ENCODE assay signal across 9 cellular contexts in the genomic region with DNA sequence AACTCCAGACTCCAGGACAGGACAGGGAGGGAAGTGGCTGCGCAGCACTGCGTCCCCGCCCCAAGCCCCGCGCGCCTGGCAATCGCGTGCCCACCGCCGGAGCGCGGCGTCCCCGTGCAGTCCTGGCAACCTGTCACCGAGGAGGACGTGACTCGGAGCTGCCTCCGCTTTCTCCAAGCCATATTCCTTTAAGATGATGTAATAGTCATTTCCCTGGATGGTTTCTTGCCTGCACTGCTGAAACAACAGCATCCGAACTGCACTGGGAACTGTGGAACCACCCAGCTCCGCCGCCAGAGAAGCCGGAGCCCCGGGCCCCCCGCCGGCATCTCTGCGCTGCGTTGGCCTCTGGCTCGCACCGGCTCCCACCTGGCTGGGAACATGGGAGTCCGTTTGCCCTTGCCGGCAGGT. TPM values are rescaled to one million over a fixed set of nuclear protein-coding genes. Genes with fewer than 3 reads are reported as not detected.
DNase-seq lines count a peak whose midpoint lies in the region; TF ChIP-seq lines count a peak whose summit lies in the region.
"Had no signal": no experiment of that assay in that cellular context is flagged by ENCODE, and none has a peak within 500 bp of the region (broad histone marks: within the 10 kb centered on the region; RNA-seq: fewer than 3 reads in every experiment).

No MANE protein-coding gene starts in this region.

- H3K9me3 ChIP-seq in neuronal stem cell (replicated peaks in 1 of 2; ENCODE audit: control insufficient read depth in 2 of 2, insufficient read depth in 1 of 2, low read depth in 1 of 2, low read length in 2 of 2): no peaks in the 10 kb centered on the region

- DNase-seq in COR-L47 (lab: John Stamatoyannopoulos, UW) (peak; percentile 77), NCI-H2227 treated with DMSO at 0.1 percent for 48 hours (lab: John Stamatoyannopoulos, UW) (peak; percentile 23), epithelial cell of esophagus (ENCODE audit: low read depth) (peak; percentile 44), neuronal stem cell (ENCODE audit: low spot score) (no peak), KBM-7 (no peak), NCI-H526 treated with DMSO at 0.1 percent for 48 hours (lab: John Stamatoyannopoulos, UW) (no peak), NCI-H1930 (lab: John Stamatoyannopoulos, UW) (no peak)
- DNase-seq in stimulated activated CD4-positive, alpha-beta T cell treated with anti-CD3 and anti-CD28 coated beads, Interleukin-1b, Interleukin-23, amount 100 ng/mL, for 48 hours: no peak
- DNase-seq: SIG-M5 had no signal

- H3K23ac ChIP-seq in neuronal stem cell (ENCODE audit: low read depth, low read length, poor library complexity): no peak overlapping the region

- peak overlapping the region; percentile 77 for H2BK15ac ChIP-seq in neuronal stem cell (ENCODE audit: low read length)

- H2BK12ac ChIP-seq in neuronal stem cell (ENCODE audit: low read length): no peak overlapping the region

- no peak overlapping the region for H2BK120ac ChIP-seq in neuronal stem cell (ENCODE audit: low read depth, low read length)

- H2AFZ ChIP-seq in neuronal stem cell (ENCODE audit: low read length): peak overlapping the region; percentile 82

- H3K79me1 ChIP-seq in neuronal stem cell (ENCODE audit: low read depth, low read length): no peaks in the 10 kb centered on the region

- in situ Hi-C loops in KBM-7 (cut with MboI; ENCODE audit: low pct_unique_long_range_greater_than_20kb, low sequenced_read_pairs): no loop called here

- H4K91ac ChIP-seq in neuronal stem cell (ENCODE audit: low read depth, low read length, poor library complexity): no peak overlapping the region

- no CpG with 5 or more reads among the region's 31 CpGs for WGBS in neuronal stem cell (ENCODE audit: extremely low coverage in 2 of 2, insufficient read length in 2 of 2, insufficient replicate concordance in 1 of 2), 2 donors

- no peak overlapping the region for H2BK5ac ChIP-seq in neuronal stem cell (ENCODE audit: low read length)

- H3K4me1 ChIP-seq in neuronal stem cell (ENCODE audit: control insufficient read depth in 2 of 2, insufficient read depth in 1 of 2, low read depth in 1 of 2, low read length in 2 of 2): peaks cover 4 to 5% of the 10 kb centered on the region in 2 donors

- no peak overlapping the region for H4K8ac ChIP-seq in neuronal stem cell (ENCODE audit: low read depth, low read length)

- H3K4me3 ChIP-seq in epithelial cell of esophagus (ENCODE audit: low read length) (no peak overlapping the region), neuronal stem cell (ENCODE audit: low read length in 2 of 2) (peak overlapping the region; percentile 16 to 77)

- H3K4me2 ChIP-seq in neuronal stem cell (ENCODE audit: insufficient read depth, low read length, poor library complexity, severe bottlenecking): peak overlapping the region; percentile 79

- H3K18ac ChIP-seq in neuronal stem cell (ENCODE audit: low read length): peak overlapping the region; percentile 83

- H3K27ac ChIP-seq in neuronal stem cell (replicated peaks; ENCODE audit: low read length): no peak overlapping the region

- no peak overlapping the region for H2AK5ac ChIP-seq in neuronal stem cell (ENCODE audit: low read depth, low read length)

- H3K27me3 ChIP-seq in neuronal stem cell (ENCODE audit: control insufficient read depth in 3 of 3, insufficient read depth in 3 of 3, low read depth in 1 of 3, low read length in 3 of 3): peaks cover 0 to 34% (median 2%) of the 10 kb centered on the region in 3 experiments

- H3K36me3 ChIP-seq in neuronal stem cell (replicated peaks in 1 of 2; ENCODE audit: control insufficient read depth in 2 of 2, insufficient read depth in 2 of 2, low read length in 2 of 2): no peaks in the 10 kb centered on the region

- no peak for TF ChIP-seq CTCF in epithelial cell of esophagus (IDR thresholded peaks at IDR 0.05; ENCODE audit: insufficient read depth, low read depth, low read length, missing control alignments)

- no peak overlapping the region for H3K4ac ChIP-seq in neuronal stem cell (ENCODE audit: low read length)

- H3K14ac ChIP-seq in neuronal stem cell (ENCODE audit: low read length): no peak overlapping the region

- peak overlapping the region; percentile 35 for H3K9ac ChIP-seq in neuronal stem cell (ENCODE audit: low read depth, low read length, poor library complexity)

RNA-seq across cellular contexts. Expression of a gene that starts 34.5 kb away (rescaled TPM):
- polyA plus RNA-seq in neuronal stem cell (2013, experiment 1 of 2): 0.47 TPM
- 0.47 TPM for polyA plus RNA-seq in neuronal stem cell (2013, experiment 2 of 2)

RNA-seq across cellular contexts. Expression of a gene that starts 34.7 kb away (rescaled TPM):
- 27.9 TPM for polyA plus RNA-seq in neuronal stem cell (2013, experiment 1 of 2)
- polyA plus RNA-seq in neuronal stem cell (2013, experiment 2 of 2): 30.6 TPM

Comparison
In these comparisons a context has a peak if more than half of its experiments do, and no peak if none do; other contexts are left out.
1. DNase-seq: peak in COR-L47 (single experiment), NCI-H2227 treated with DMSO at 0.1 percent for 48 hours (single experiment) and epithelial cell of esophagus (single experiment); none in neuronal stem cell (single experiment), stimulated activated CD4-positive, alpha-beta T cell treated with anti-CD3 and anti-CD28 coated beads, Interleukin-1b, Interleukin-23, amount 100 ng/mL, for 48 hours (single experiment), KBM-7 (single experiment), NCI-H526 treated with DMSO at 0.1 percent for 48 hours (single experiment) and NCI-H1930 (0 of 2).